Comparison of ENCODE assay signal across 15 cellular contexts in genomic region chr16:90057738-90058173, GRCh38. TPM values are rescaled to one million over a fixed set of nuclear protein-coding genes. Genes with fewer than 3 reads are reported as not detected.
A peak's percentile ranks its signal among the peaks of the same experiment; 100 is the strongest.
DNase-seq lines count a peak whose midpoint lies in the region; ATAC-seq, FAIRE-seq and TF ChIP-seq lines count a peak whose summit lies in the region.
"Had no signal": no experiment of that assay in that cellular context is flagged by ENCODE, and none has a peak within 500 bp of the region (broad histone marks: within the 10 kb centered on the region; RNA-seq: fewer than 3 reads in every experiment).

No MANE protein-coding gene starts in this region.

- peak; percentile 44; the same call in 1 of the 2 replicates for TF ChIP-seq EP300 in K562 (IDR thresholded peaks at IDR 0.05; ENCODE audit: low read length)

- CTCF ChIA-PET in K562 (lab: Yijun Ruan, JAX; ENCODE audit: low intra/inter-chr PET ratio) = no interaction called here

- DNase-seq in activated T-cell treated with anti-CD3 and anti-CD28 coated beads for 48 hours (ENCODE audit: low read depth) (peak; percentile 22), activated T-cell treated with anti-CD3 and anti-CD28 coated beads for 4 hours (no peak), LHCN-M2 (ENCODE audit: low read depth) (peak; percentile 41), K562 (ENCODE audit: extremely low read depth in 1 of 4, low spot score in 3 of 4) (peak; percentile 46 to 71 (median 54)), SIG-M5 (lab: John Stamatoyannopoulos, UW) (no peak), NCI-H1694 (lab: John Stamatoyannopoulos, UW) (no peak)
- peak in 2 of 3 donors; percentile 15 to 20 for DNase-seq in stimulated activated CD4-positive, alpha-beta T cell treated with anti-CD3 and anti-CD28 coated beads, TNF-alpha, amount 100 ng/mL, for 48 hours (ENCODE audit: low read depth in 3 of 3)
- DNase-seq: aorta, NCI-H510A treated with DMSO at 0.1 percent for 48 hours, right cardiac atrium had no signal

- no peak for TF ChIP-seq RAD21 in K562 (CRISPR knock-in tag; conservative IDR thresholded peaks at IDR 0.05 in 1 of 2, IDR thresholded peaks at IDR 0.05 in 1 of 2)

- in situ Hi-C loops in K562 (cut with MboI) = no loop called here

- H3K9me1 ChIP-seq in K562 (ENCODE audit: control insufficient read depth, insufficient read depth, low read length) = no peaks in the 10 kb centered on the region

- no peaks in the 10 kb centered on the region for H4K20me1 ChIP-seq in K562 (replicated peaks; ENCODE audit: control insufficient read depth, insufficient read depth, low read length)

- no peaks in the 10 kb centered on the region for H3K79me2 ChIP-seq in K562 (ENCODE audit: control insufficient read depth, insufficient read depth, low read length)

- no TSS peak for BruUV-seq in K562 (replicated peaks; lab: Mats Ljungman, UMichigan)

- intact Hi-C loops in K562 (cut with micrococcal nuclease) = no loop called here

- no peaks in the 10 kb centered on the region for H3K27me3 ChIP-seq in K562 (ENCODE audit: control insufficient read depth in 2 of 2, insufficient read depth in 2 of 2, low read length in 2 of 2)

- H3K4me2 ChIP-seq in K562 (ENCODE audit: insufficient read depth, low read length) = peak overlapping the region; percentile 36

- peaks cover 9% of the 10 kb centered on the region for H3K9me3 ChIP-seq in K562 (replicated peaks; ENCODE audit: control insufficient read depth, insufficient read depth, low read depth, low read length)

- 15% methylated on average over 6 of the region's 8 CpGs for WGBS in K562 (ENCODE audit: insufficient coverage, low coverage, missing lambda C conversion rate)

- peaks cover 6 to 15% of the 10 kb centered on the region in 2 experiments; a peak in 4 of 5 replicates for H3K4me1 ChIP-seq in K562 (replicated peaks in 1 of 2; ENCODE audit: control insufficient read depth in 2 of 2, insufficient read depth in 2 of 2, low read length in 2 of 2)

- H3K4me3 ChIP-seq in K562 = no peak overlapping the region

- POLR2A ChIA-PET in K562 (lab: Yijun Ruan, JAX) = interaction anchor here (0.6 to 0.7 kb wide), 2 partner anchors 9 to 16 kb away, joined by 3 read pairs; no protein-coding TSS in a partner anchor

- ATAC-seq in K562 (peak; percentile 88), GM21367 (IDR thresholded peaks at IDR 0.05; ENCODE audit: unreplicated experiment) (no peak)
- ATAC-seq: right cardiac atrium had no signal

- TF ChIP-seq POLR2A in K562 (conservative IDR thresholded peaks at IDR 0.05) = no peak

- H3K36me3 ChIP-seq in K562 (ENCODE audit: control insufficient read depth, insufficient read depth, low read length) = no peaks in the 10 kb centered on the region

- peak overlapping the region; percentile 70 for H3K27ac ChIP-seq in K562 (ENCODE audit: extremely low read depth, low read depth, low read length)
- H3K27ac ChIP-seq: C4-2B, VCaP had no signal

- peak overlapping the region in 1 of 2 experiments; percentile 17; a peak in 1 of 4 replicates for H3K9ac ChIP-seq in K562 (ENCODE audit: insufficient read depth in 1 of 2, low read depth in 2 of 2, low read length in 2 of 2)

- FAIRE-seq in K562 (lab: Jason Lieb, UNC) = peak; percentile 91

- no peak for TF ChIP-seq CTCF in K562 (IDR thresholded peaks at IDR 0.05 in 2 of 3, conservative IDR thresholded peaks at IDR 0.05 in 1 of 3; ENCODE audit: insufficient read depth in 2 of 3, low read depth in 1 of 3, low read length in 3 of 3)

- H2AFZ ChIP-seq in K562 (ENCODE audit: low read depth, low read length) = peak overlapping the region; percentile 96

TF ChIP-seq in K562, 482 proteins besides CTCF, POLR2A, EP300 and RAD21 (continues in another document):
- TF ChIP-seq ELK3 (CRISPR knock-in tag; IDR thresholded peaks at IDR 0.05) (no peak), MECOM (CRISPR knock-in tag; IDR thresholded peaks at IDR 0.05) (peak; percentile 64; the same call in 1 of the 2 replicates), CBFB (CRISPR knock-in tag; IDR thresholded peaks at IDR 0.05) (no peak), MAFF (IDR thresholded peaks at IDR 0.05; ENCODE audit: low read length) (no peak), ZNF174 (CRISPR knock-in tag; IDR thresholded peaks at IDR 0.05) (no peak), NCOR1 (IDR thresholded peaks at IDR 0.05) (peak; percentile 26; the same call in 1 of the 2 replicates), ZNF280B (CRISPR knock-in tag; IDR thresholded peaks at IDR 0.05) (no peak), CREM (IDR thresholded peaks at IDR 0.05; ENCODE audit: low read depth) (peak; percentile 49; the same call in 1 of the 2 replicates), HDAC6 (IDR thresholded peaks at IDR 0.05; ENCODE audit: low read depth, low read length) (no peak)

RNA-seq across cellular contexts. Expression of gene PRDM7, which starts 19.4 kb away (rescaled TPM):
- total RNA-seq in LHCN-M2 (2014; rRNA removed) (not detected in 2 replicates), K562 (2014; rRNA removed) (not detected in 2 replicates), K562 (2014; rRNA removed; fragmentation: Illumina TruSeq; extraction: Trizol) (not detected in 2 replicates), K562 (2015; rRNA removed; fragmentation: Illumina TruSeq; extraction: Trizol) (not detected in 2 replicates), K562 (2021) (not detected in 2 replicates)
- not detected for polyA plus RNA-seq in LHCN-M2 (2012)
- total RNA-seq in K562 (2011; cell fraction: chromatin; rRNA removed; ENCODE audit: low replicate concordance) = not detected in 2 replicates
- not detected in 2 replicates for total RNA-seq in K562 (2011; cell fraction: nucleolus; rRNA removed)
- not detected in 2 replicates for total RNA-seq in K562 (2011; cell fraction: nucleoplasm; rRNA removed)
- polyA plus RNA-seq in K562 (2011; rRNA removed) (not detected in 2 replicates), K562 (2014; fragmentation: Illumina TruSeq; extraction: Trizol) (not detected in 2 replicates), K562 (2014; fragmentation: Nextera tagmentation; extraction: Ambion mirVana) (not detected), K562 (2014; rRNA removed) (not detected in 2 replicates)
- not detected in 2 replicates for polyA plus RNA-seq in K562 (2011; cell fraction: cytosol; rRNA removed)
- polyA plus RNA-seq in K562 (2011; cell fraction: nucleus; rRNA removed) = 0.08 TPM in 1 of 2 replicates, not detected in the other
- 0.06 and 0.07 TPM in 2 replicates for polyA plus RNA-seq in K562 (2012)
- polyA minus RNA-seq in K562 (2011; rRNA and poly(A)+ RNA removed) = not detected in 2 replicates
- not detected in 2 replicates for polyA minus RNA-seq in K562 (2011; cell fraction: cytosol; rRNA and poly(A)+ RNA removed)
- polyA minus RNA-seq in K562 (2011; cell fraction: nucleus; rRNA and poly(A)+ RNA removed) = not detected in 2 replicates
- total RNA-seq: aorta, lower leg skin, right cardiac atrium, subcutaneous adipose tissue had no signal
- polyA plus RNA-seq: aorta, right cardiac atrium had no signal

RNA-seq across cellular contexts. Expression of gene DBNDD1, which starts 38.5 kb away (rescaled TPM):
- 8.5 and 10.8 TPM in 2 replicates for total RNA-seq in LHCN-M2 (2014; rRNA removed)
- 4.2 TPM for polyA plus RNA-seq in LHCN-M2 (2012)
- total RNA-seq in K562 (2011; cell fraction: chromatin; rRNA removed; ENCODE audit: low replicate concordance) = 2.7 and 9.4 TPM in 2 replicates
- total RNA-seq in K562 (2011; cell fraction: nucleolus; rRNA removed) = 4.5 and 5.7 TPM in 2 replicates
- 4.5 and 5.2 TPM in 2 replicates for total RNA-seq in K562 (2011; cell fraction: nucleoplasm; rRNA removed)
- total RNA-seq in K562 (2014; rRNA removed) = 5.8 and 8.3 TPM in 2 replicates
- total RNA-seq in K562 (2014; rRNA removed; fragmentation: Illumina TruSeq; extraction: Trizol) = 2.8 and 3.2 TPM in 2 replicates
- total RNA-seq in K562 (2015; rRNA removed; fragmentation: Illumina TruSeq; extraction: Trizol) = 4.2 and 4.3 TPM in 2 replicates
- total RNA-seq in K562 (2021) = 12.9 and 13.0 TPM in 2 replicates
- 6.9 and 8.5 TPM in 2 replicates for polyA plus RNA-seq in K562 (2011; rRNA removed)
- 14.1 and 24.5 TPM in 2 replicates for polyA plus RNA-seq in K562 (2011; cell fraction: cytosol; rRNA removed)
- polyA plus RNA-seq in K562 (2011; cell fraction: nucleus; rRNA removed) = 6.8 and 9.1 TPM in 2 replicates
- 8.0 and 13.9 TPM in 2 replicates for polyA plus RNA-seq in K562 (2012)
- 10.9 and 12.9 TPM in 2 replicates for polyA plus RNA-seq in K562 (2014; fragmentation: Illumina TruSeq; extraction: Trizol)
- polyA plus RNA-seq in K562 (2014; fragmentation: Nextera tagmentation; extraction: Ambion mirVana) = under 1 TPM; 0.55 to 0.90 TPM
- polyA plus RNA-seq in K562 (2014; rRNA removed) = 9.5 and 10.8 TPM in 2 replicates
- polyA minus RNA-seq in K562 (2011; rRNA and poly(A)+ RNA removed) = 2.0 and 3.9 TPM in 2 replicates
- polyA minus RNA-seq in K562 (2011; cell fraction: cytosol; rRNA and poly(A)+ RNA removed) = 7.9 and 11.8 TPM in 2 replicates
- polyA minus RNA-seq in K562 (2011; cell fraction: nucleus; rRNA and poly(A)+ RNA removed) = 1.6 and 3.0 TPM in 2 replicates

Comparison
In these comparisons a context has a peak if more than half of its experiments do, and no peak if none do; other contexts are left out.
1. DNase-seq: peak in activated T-cell treated with anti-CD3 and anti-CD28 coated beads for 48 hours (single experiment), LHCN-M2 (single experiment), K562 (4 of 4) and stimulated activated CD4-positive, alpha-beta T cell treated with anti-CD3 and anti-CD28 coated beads, TNF-alpha, amount 100 ng/mL, for 48 hours (2 of 3); none in activated T-cell treated with anti-CD3 and anti-CD28 coated beads for 4 hours (single experiment), SIG-M5 (single experiment) and NCI-H1694 (single experiment).